In the genomic region with DNA sequence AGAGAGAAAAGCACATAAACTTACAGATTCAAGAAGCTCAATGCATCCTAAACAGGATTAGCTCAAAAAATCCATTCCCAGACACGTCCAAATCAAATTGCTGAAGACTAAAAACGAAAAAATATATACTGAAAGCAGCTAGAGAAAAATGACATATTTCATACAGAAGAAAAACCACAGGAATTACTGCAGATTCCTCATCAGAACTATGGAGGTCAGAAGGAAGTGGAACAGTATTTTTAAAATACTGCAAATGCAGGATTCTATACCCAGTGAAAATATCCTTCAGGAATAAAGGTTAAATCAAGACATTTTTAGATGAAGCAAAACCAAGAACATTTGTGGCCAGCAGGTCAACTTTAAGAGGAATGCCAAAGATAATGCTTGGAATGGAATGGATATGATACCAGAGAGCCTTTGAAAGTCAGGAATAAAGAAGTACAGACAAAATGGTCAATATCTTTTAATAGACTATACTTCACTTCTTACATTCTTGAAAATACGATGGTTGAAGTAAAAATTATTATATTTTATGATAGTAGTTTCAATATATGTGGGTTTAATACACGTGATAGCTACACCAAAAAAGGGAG, we compare ENCODE assay signal across 28 cellular contexts.
DNase-seq lines count a peak whose midpoint lies in the region; ATAC-seq and TF ChIP-seq lines count a peak whose summit lies in the region.
"Had no signal": no experiment of that assay in that cellular context is flagged by ENCODE, and none has a peak within 500 bp of the region (broad histone marks: within the 10 kb centered on the region; RNA-seq: fewer than 3 reads in every experiment).

No MANE protein-coding gene starts in this region.

- H3K27me3 Mint-ChIP-seq in MCF 10A (ENCODE audit: insufficient read depth, unreplicated experiment) = no peaks in the 10 kb centered on the region
- peaks cover 18 to 22% of the 10 kb centered on the region in 2 donors for H3K27me3 Mint-ChIP-seq in T-cell

- in situ Hi-C loops in mammary epithelial cell (cut with MboI; ENCODE audit: low sequenced_read_pairs in 2 of 2) (loop anchor here in 1 of 2 donors (10.0 kb wide), 1 partner anchor 286 kb away; no protein-coding TSS in a partner anchor), IMR-90 (cut with MboI; ENCODE audit: low sequenced_read_pairs) (loop anchor here (5.0 kb wide), 1 partner anchor 284 kb away; no protein-coding TSS in a partner anchor)

- no peak overlapping the region for H3K4ac ChIP-seq in IMR-90 (ENCODE audit: low read depth, low read length)

- H3K18ac ChIP-seq in IMR-90 (ENCODE audit: low read depth, low read length) = no peak overlapping the region

- H3K27ac Mint-ChIP-seq in MCF 10A (ENCODE audit: low read depth, unreplicated experiment) = no peak overlapping the region
- H3K27ac Mint-ChIP-seq in T-cell = no peak overlapping the region
- H3K27ac Mint-ChIP-seq: activated naive CD8-positive, alpha-beta T cell; CD4-positive, CD25-positive, alpha-beta regulatory T cell; dendritic cell treated with granulocyte-macrophage colony-stimulating factor and Interleukin-4, amounts not matched to agents 40 ng/mL and 50 ng/mL, for 4 days; nephron progenitor cell; T-helper 17 cell had no signal

- no peaks in the 10 kb centered on the region for H3K79me1 ChIP-seq in IMR-90 (ENCODE audit: low read depth in 1 of 2, low read length in 2 of 2)

- H3K4me2 ChIP-seq in mammary epithelial cell (ENCODE audit: insufficient read depth, low read depth, low read length) = no peak overlapping the region
- H3K4me2 ChIP-seq in IMR-90 (ENCODE audit: low read depth, low read length) = no peak overlapping the region

- H3K9me1 ChIP-seq in IMR-90 (ENCODE audit: insufficient read depth, low read length) = no peaks in the 10 kb centered on the region

- H2AFZ ChIP-seq in mammary epithelial cell (ENCODE audit: low read depth, low read length) (no peak overlapping the region), IMR-90 (replicated peaks; ENCODE audit: low read length, poor library complexity) (no peak overlapping the region)

- CTCF ChIA-PET in MCF 10A (lab: Yijun Ruan, JAX) = interaction anchor here (1.1 kb wide), 1 partner anchor 284 kb away, joined by 3 read pairs; no protein-coding TSS in a partner anchor
- CTCF ChIA-PET in mammary epithelial cell (lab: Charles Lee; ENCODE audit: low non-redundant PET) = no interaction called here
- CTCF ChIA-PET in IMR-90 (lab: Yijun Ruan, JAX) = interaction anchor here (0.6 kb wide), 1 partner anchor 268 kb away, joined by 3 read pairs; no protein-coding TSS in a partner anchor
- CTCF ChIA-PET in T-cell (lab: Charles Lee) = no interaction called here

- H3K4me3 Mint-ChIP-seq in MCF 10A (ENCODE audit: unreplicated experiment) (no peak overlapping the region), T-cell (no peak overlapping the region)
- H3K4me3 Mint-ChIP-seq: activated naive CD8-positive, alpha-beta T cell; CD4-positive, CD25-positive, alpha-beta regulatory T cell; dendritic cell treated with granulocyte-macrophage colony-stimulating factor and Interleukin-4, amounts not matched to agents 40 ng/mL and 50 ng/mL, for 4 days; nephron progenitor cell; T-helper 17 cell had no signal

- H3K36me3 ChIP-seq in mammary epithelial cell (ENCODE audit: insufficient read depth, low read length) = no peaks in the 10 kb centered on the region
- H3K36me3 ChIP-seq in IMR-90 (ENCODE audit: control insufficient read depth, insufficient read depth, low read length) = no peaks in the 10 kb centered on the region
- H3K36me3 ChIP-seq: esophagus squamous epithelium, pancreas, upper lobe of right lung had no signal

- H3K9me3 ChIP-seq in mammary epithelial cell (replicated peaks; ENCODE audit: insufficient read depth, low read length) (peaks cover 14% of the 10 kb centered on the region), IMR-90 (ENCODE audit: control insufficient read depth, insufficient read depth, low read length) (peaks cover 6% of the 10 kb centered on the region)

- H3K27ac ChIP-seq in mammary epithelial cell (ENCODE audit: insufficient read depth, low read depth, low read length) (no peak overlapping the region), IMR-90 (ENCODE audit: insufficient read depth, low read length) (no peak overlapping the region)
- H3K27ac ChIP-seq: esophagus squamous epithelium, pancreas, SK-N-MC, upper lobe of right lung had no signal

- dilution Hi-C loops in mammary epithelial cell (cut with HindIII; ENCODE audit: low sequenced_read_pairs) (no loop called here), IMR-90 (cut with HindIII; ENCODE audit: low sequenced_read_pairs, unreplicated experiment) (no loop called here)

- H4K20me1 ChIP-seq in mammary epithelial cell (ENCODE audit: insufficient read depth, low read length) (no peaks in the 10 kb centered on the region), IMR-90 (ENCODE audit: insufficient read depth, low read length) (no peaks in the 10 kb centered on the region; the same call in none of the 2 replicates)

- no TSS peak for BruUV-seq in MCF 10A (replicated peaks; lab: Mats Ljungman, UMichigan)
- BruUV-seq in mammary epithelial cell (replicated peaks; lab: Mats Ljungman, UMichigan) = no TSS peak
- no TSS peak for BruUV-seq in IMR-90 (replicated peaks; lab: Mats Ljungman, UMichigan)

- ATAC-seq in IMR-90 (ENCODE audit: low read depth) = no peak
- no peak for ATAC-seq in T-cell (replicated peaks in 1 of 4)
- ATAC-seq: pancreas, right cardiac atrium, T-helper 17 cell, upper lobe of right lung had no signal

- no peak overlapping the region for H2BK15ac ChIP-seq in IMR-90 (ENCODE audit: low read depth, low read length)

- H3K36me3 Mint-ChIP-seq in MCF 10A (ENCODE audit: insufficient read depth, unreplicated experiment) (no peaks in the 10 kb centered on the region), T-cell (no peaks in the 10 kb centered on the region)
- H3K36me3 Mint-ChIP-seq: CD4-positive, CD25-positive, alpha-beta regulatory T cell had no signal

- no peak for TF ChIP-seq POLR2A in IMR-90 (IDR thresholded peaks at IDR 0.05; ENCODE audit: low read depth, low read length)

- no peak overlapping the region for H4K5ac ChIP-seq in IMR-90 (ENCODE audit: low read depth, low read length)

- H4K8ac ChIP-seq in IMR-90 (ENCODE audit: low read depth in 2 of 2, low read length in 2 of 2) = no peak overlapping the region

- H3K9ac ChIP-seq in mammary epithelial cell (ENCODE audit: insufficient read depth, low read length) (no peak overlapping the region), IMR-90 (ENCODE audit: low read depth, low read length) (no peak overlapping the region)

- no peaks in the 10 kb centered on the region for H3K79me2 ChIP-seq in mammary epithelial cell (ENCODE audit: insufficient read depth, low read length)

- no peak overlapping the region for H4K91ac ChIP-seq in IMR-90 (ENCODE audit: insufficient read depth, low read depth, low read length)

- TF ChIP-seq CTCF in MCF 10A (IDR thresholded peaks at IDR 0.05; ENCODE audit: unreplicated experiment) = no peak
- no peak for TF ChIP-seq CTCF in mammary epithelial cell (conservative IDR thresholded peaks at IDR 0.05 in 1 of 2, IDR thresholded peaks at IDR 0.05 in 1 of 2; ENCODE audit: extremely low read depth in 1 of 2, insufficient read depth in 1 of 2, low read depth in 1 of 2, low read length in 2 of 2)
- TF ChIP-seq CTCF in IMR-90 (conservative IDR thresholded peaks at IDR 0.05; ENCODE audit: low read depth, low read length) = no peak

- H3K27me3 ChIP-seq in mammary epithelial cell (ENCODE audit: insufficient read depth, low read length) = no peaks in the 10 kb centered on the region
- no peaks in the 10 kb centered on the region for H3K27me3 ChIP-seq in IMR-90 (ENCODE audit: control insufficient read depth, insufficient read depth, low read length)
- H3K27me3 ChIP-seq: pancreas had no signal

- H2AK5ac ChIP-seq in IMR-90 (ENCODE audit: low read depth, low read length) = no peak overlapping the region

- 51% methylated on average over 4 of the region's 4 CpGs for WGBS in mammary epithelial cell (ENCODE audit: low coverage, missing lambda C conversion rate)
- WGBS in IMR-90 (ENCODE audit: extremely low coverage in 2 of 2, insufficient read length in 1 of 2), 2 experiments = no CpG with 5 or more reads among the region's 4 CpGs

- POLR2A ChIA-PET in MCF 10A (lab: Yijun Ruan, JAX) (no interaction called here), IMR-90 (lab: Charles Lee; ENCODE audit: unreplicated experiment) (no interaction called here), T-cell (lab: Charles Lee) (no interaction called here)

- H3K4me1 Mint-ChIP-seq in MCF 10A (ENCODE audit: insufficient read depth, unreplicated experiment) = no peaks in the 10 kb centered on the region
- no peaks in the 10 kb centered on the region for H3K4me1 Mint-ChIP-seq in T-cell
- H3K4me1 Mint-ChIP-seq: CD4-positive, CD25-positive, alpha-beta regulatory T cell; T-helper 17 cell had no signal

- H2BK20ac ChIP-seq in IMR-90 (ENCODE audit: low read depth, low read length) = no peak overlapping the region

- H3K4me1 ChIP-seq in mammary epithelial cell (ENCODE audit: insufficient read depth, low read length) (no peaks in the 10 kb centered on the region), IMR-90 (ENCODE audit: control insufficient read depth, insufficient read depth, low read length) (no peaks in the 10 kb centered on the region)
- H3K4me1 ChIP-seq: pancreas had no signal

- H2BK120ac ChIP-seq in IMR-90 (ENCODE audit: low read depth, low read length) = no peak overlapping the region

- no peak overlapping the region for H3K4me3 ChIP-seq in mammary epithelial cell (replicated peaks in 1 of 3; ENCODE audit: insufficient read depth in 1 of 3, low read depth in 2 of 3, low read length in 3 of 3)
- no peak overlapping the region for H3K4me3 ChIP-seq in IMR-90 (ENCODE audit: insufficient read depth, low read depth, low read length)
- H3K4me3 ChIP-seq: esophagus squamous epithelium, lung, pancreas, SK-N-MC, upper lobe of right lung had no signal

- no peak for TF ChIP-seq RAD21 in IMR-90 (IDR thresholded peaks at IDR 0.05; ENCODE audit: low read length)

- H2AK9ac ChIP-seq in IMR-90 (replicated peaks; ENCODE audit: low read depth, low read length, poor library complexity) = no peak overlapping the region

- H3K23ac ChIP-seq in IMR-90 (ENCODE audit: low read depth, low read length) = no peak overlapping the region

- H3K9me3 Mint-ChIP-seq in MCF 10A (ENCODE audit: unreplicated experiment) (peaks cover 51% of the 10 kb centered on the region), T-cell (peaks cover 13 to 23% (median 22%) of the 10 kb centered on the region in 3 donors)

- H3K56ac ChIP-seq in IMR-90 (ENCODE audit: extremely low read depth, insufficient read depth, low read length) = no peak overlapping the region

- peak; percentile 1 for DNase-seq in MCF 10A (ENCODE audit: unreplicated experiment)
- DNase-seq in mammary epithelial cell = no peak
- DNase-seq in IMR-90 = no peak
- DNase-seq in amniotic epithelial cell (ENCODE audit: low read depth) = peak; percentile 9
- DNase-seq in retina = no peak
- DNase-seq in NCI-H526 treated with DMSO at 0.1 percent for 48 hours (lab: John Stamatoyannopoulos, UW) = no peak
- no peak for DNase-seq in T-cell
- DNase-seq: activated CD4-positive, alpha-beta T cell treated with anti-CD3 and anti-CD28 coated beads for 4 hours; activated CD8-positive, alpha-beta memory T cell treated with anti-CD3 and anti-CD28 coated beads for 24 hours; activated effector memory CD4-positive, alpha-beta T cell treated with Interleukin-2 at 50 U/mL for 16 hours; aorta; caudate nucleus; CD4-positive, CD25-positive, alpha-beta regulatory T cell; esophagus squamous epithelium; NCI-H1436; NCI-H2081 treated with DMSO at 0.1 percent for 48 hours; NCI-H524; nephron progenitor cell; pancreas; right cardiac atrium; stimulated activated CD4-positive, alpha-beta T cell treated with anti-CD3 and anti-CD28 coated beads, Interleukin-2, amount 100 ng/mL, for 48 hours; substantia nigra; T-helper 17 cell; upper lobe of right lung had no signal

- intact Hi-C loops in MCF 10A (cut with micrococcal nuclease) (no loop called here), mammary epithelial cell (cut with micrococcal nuclease) (no loop called here), IMR-90 (cut with micrococcal nuclease) (no loop called here)

- no peak overlapping the region for H3K14ac ChIP-seq in IMR-90 (replicated peaks; ENCODE audit: low read depth, low read length)

- H2BK5ac ChIP-seq in IMR-90 (ENCODE audit: low read depth, low read length, poor library complexity, severe bottlenecking) = no peak overlapping the region

Comparison
In these comparisons a context has a peak if more than half of its experiments do, and no peak if none do; other contexts are left out.
1. DNase-seq: peak in MCF 10A (single experiment) and amniotic epithelial cell (single experiment); none in mammary epithelial cell (single experiment), IMR-90 (single experiment), retina (single experiment), NCI-H526 treated with DMSO at 0.1 percent for 48 hours (single experiment) and T-cell (0 of 34).
2. CTCF ChIA-PET loops: an anchor here in MCF 10A (1.1 kb wide) and IMR-90 (0.6 kb wide); none called in mammary epithelial cell and T-cell.